In genomic region chr1:62233926-62234450, GRCh38 we compare ENCODE assay signal across 16 cellular contexts. TPM values are rescaled to one million over a fixed set of nuclear protein-coding genes. Genes with fewer than 3 reads are reported as not detected.
DNase-seq lines count a peak whose midpoint lies in the region; ATAC-seq and TF ChIP-seq lines count a peak whose summit lies in the region.
"Had no signal": no experiment of that assay in that cellular context is flagged by ENCODE, and none has a peak within 500 bp of the region (broad histone marks: within the 10 kb centered on the region; RNA-seq: fewer than 3 reads in every experiment).

No MANE protein-coding gene starts in this region.

- dilution Hi-C loops in mammary epithelial cell (cut with HindIII; ENCODE audit: low sequenced_read_pairs) = no loop called here

- WGBS in mammary epithelial cell (ENCODE audit: low coverage, missing lambda C conversion rate) = 96% methylated on average over 7 of the region's 7 CpGs

- TF ChIP-seq CTCF in mammary epithelial cell (conservative IDR thresholded peaks at IDR 0.05 in 1 of 2, IDR thresholded peaks at IDR 0.05 in 1 of 2; ENCODE audit: extremely low read depth in 1 of 2, insufficient read depth in 1 of 2, low read depth in 1 of 2, low read length in 2 of 2) (no peak), MCF 10A (IDR thresholded peaks at IDR 0.05; ENCODE audit: unreplicated experiment) (no peak), WTC11 (IDR thresholded peaks at IDR 0.05) (no peak), nephron progenitor cell (IDR thresholded peaks at IDR 0.05) (no peak), progenitor cell of endocrine pancreas (IDR thresholded peaks at IDR 0.05; ENCODE audit: unreplicated experiment) (no peak)

- POLR2A ChIA-PET in MCF 10A (lab: Yijun Ruan, JAX) (no interaction called here), WTC11 (lab: Charles Lee) (no interaction called here)

- H3K27me3 Mint-ChIP-seq in MCF 10A (ENCODE audit: insufficient read depth, unreplicated experiment) (no peaks in the 10 kb centered on the region), WTC11 (ENCODE audit: low read depth) (no peaks in the 10 kb centered on the region; the same call in 1 of the 2 replicates), nephron progenitor cell (ENCODE audit: low read depth, poor library complexity) (peaks cover 14% of the 10 kb centered on the region), progenitor cell of endocrine pancreas (peaks cover 3% of the 10 kb centered on the region)

- no peaks in the 10 kb centered on the region for H3K27me3 ChIP-seq in mammary epithelial cell (ENCODE audit: insufficient read depth, low read length)
- H3K27me3 ChIP-seq: BLaER1 had no signal

- H3K9ac ChIP-seq in mammary epithelial cell (ENCODE audit: insufficient read depth, low read length) = no peak overlapping the region
- H3K9ac ChIP-seq: BLaER1 had no signal

- H3K4me3 ChIP-seq in mammary epithelial cell (replicated peaks in 1 of 3; ENCODE audit: insufficient read depth in 1 of 3, low read depth in 2 of 3, low read length in 3 of 3) = no peak overlapping the region
- H3K4me3 ChIP-seq: BLaER1 had no signal

- H3K4me3 Mint-ChIP-seq in MCF 10A (ENCODE audit: unreplicated experiment) (no peak overlapping the region), WTC11 (no peak overlapping the region), nephron progenitor cell (no peak overlapping the region), progenitor cell of endocrine pancreas (ENCODE audit: low read depth) (no peak overlapping the region)
- H3K4me3 Mint-ChIP-seq: CD8-positive, alpha-beta memory T cell had no signal

- H3K4me1 ChIP-seq in mammary epithelial cell (ENCODE audit: insufficient read depth, low read length) = peaks cover 77% of the 10 kb centered on the region
- H3K4me1 ChIP-seq: BLaER1 had no signal

- in situ Hi-C loops in mammary epithelial cell (cut with MboI; ENCODE audit: low sequenced_read_pairs in 2 of 2) = no loop called here

- peaks cover 38% of the 10 kb centered on the region for H3K4me1 Mint-ChIP-seq in MCF 10A (ENCODE audit: insufficient read depth, unreplicated experiment)
- H3K4me1 Mint-ChIP-seq in WTC11 = peaks cover 73% of the 10 kb centered on the region
- peaks cover 40% of the 10 kb centered on the region for H3K4me1 Mint-ChIP-seq in nephron progenitor cell
- peaks cover 14% of the 10 kb centered on the region for H3K4me1 Mint-ChIP-seq in progenitor cell of endocrine pancreas (ENCODE audit: low read depth)
- H3K4me1 Mint-ChIP-seq: CD8-positive, alpha-beta memory T cell had no signal

- H3K4me2 ChIP-seq in mammary epithelial cell (ENCODE audit: insufficient read depth, low read depth, low read length) = no peak overlapping the region
- H3K4me2 ChIP-seq: BLaER1 had no signal

- no peaks in the 10 kb centered on the region for H3K9me3 Mint-ChIP-seq in MCF 10A (ENCODE audit: unreplicated experiment)
- no peaks in the 10 kb centered on the region for H3K9me3 Mint-ChIP-seq in WTC11
- no peaks in the 10 kb centered on the region for H3K9me3 Mint-ChIP-seq in nephron progenitor cell
- H3K9me3 Mint-ChIP-seq in progenitor cell of endocrine pancreas (ENCODE audit: low read depth) = no peaks in the 10 kb centered on the region
- H3K9me3 Mint-ChIP-seq: CD8-positive, alpha-beta memory T cell had no signal

- no peak overlapping the region for H3K27ac Mint-ChIP-seq in MCF 10A (ENCODE audit: low read depth, unreplicated experiment)
- H3K27ac Mint-ChIP-seq in WTC11 = peak overlapping the region; percentile 55; the same call in 1 of the 2 replicates
- H3K27ac Mint-ChIP-seq in nephron progenitor cell = peak overlapping the region; percentile 14
- H3K27ac Mint-ChIP-seq in progenitor cell of endocrine pancreas = peak overlapping the region; percentile 27
- H3K27ac Mint-ChIP-seq: CD8-positive, alpha-beta memory T cell had no signal

- CTCF ChIA-PET in mammary epithelial cell (lab: Charles Lee; ENCODE audit: low non-redundant PET) = no interaction called here
- CTCF ChIA-PET in MCF 10A (lab: Yijun Ruan, JAX) = interaction anchor here (0.6 kb wide), 1 partner anchor 98 kb away, joined by 3 read pairs; no protein-coding TSS in a partner anchor
- CTCF ChIA-PET in WTC11 (lab: Charles Lee) = interaction anchor here (0.7 kb wide), 1 partner anchor 69 kb away, joined by 3 read pairs; no protein-coding TSS in a partner anchor

- H2AFZ ChIP-seq in mammary epithelial cell (ENCODE audit: low read depth, low read length) = peak overlapping the region; percentile 2

- H3K9me3 ChIP-seq in mammary epithelial cell (replicated peaks; ENCODE audit: insufficient read depth, low read length) = no peaks in the 10 kb centered on the region
- H3K9me3 ChIP-seq: BLaER1 had no signal

- H4K20me1 ChIP-seq in mammary epithelial cell (ENCODE audit: insufficient read depth, low read length) = no peaks in the 10 kb centered on the region
- H4K20me1 ChIP-seq: BLaER1 had no signal

- intact Hi-C loops in mammary epithelial cell (cut with micrococcal nuclease) = loop anchor here (5.0 kb wide), 3 partner anchors 57 to 173 kb away; no protein-coding TSS in a partner anchor
- intact Hi-C loops in MCF 10A (cut with micrococcal nuclease) = no loop called here

- no peak for DNase-seq in mammary epithelial cell
- DNase-seq in MCF 10A (ENCODE audit: unreplicated experiment) = no peak
- DNase-seq in WTC11 (ENCODE audit: low spot score) = no peak
- DNase-seq in nephron progenitor cell = no peak
- DNase-seq in progenitor cell of endocrine pancreas (ENCODE audit: low spot score, unreplicated experiment) = no peak
- no peak for DNase-seq in stimulated activated naive CD4-positive, alpha-beta T cell treated with Interleukin-2 at 50 U/mL for 16 hours (lab: John Stamatoyannopoulos, UW)
- DNase-seq in NCI-H2227 treated with DMSO at 0.1 percent for 48 hours (lab: John Stamatoyannopoulos, UW) = no peak
- DNase-seq: CD8-positive, alpha-beta memory T cell; DMS53; GF-D8; H7 had no signal

- BruUV-seq in mammary epithelial cell (replicated peaks; lab: Mats Ljungman, UMichigan) = no TSS peak
- BruUV-seq in MCF 10A (replicated peaks; lab: Mats Ljungman, UMichigan) = no TSS peak

- no peaks in the 10 kb centered on the region for H3K79me2 ChIP-seq in mammary epithelial cell (ENCODE audit: insufficient read depth, low read length)

- H3K27ac ChIP-seq in mammary epithelial cell (ENCODE audit: insufficient read depth, low read depth, low read length) = no peak overlapping the region
- H3K27ac ChIP-seq: 22Rv1, BLaER1 had no signal

- H3K36me3 Mint-ChIP-seq in MCF 10A (ENCODE audit: insufficient read depth, unreplicated experiment) = no peaks in the 10 kb centered on the region
- H3K36me3 Mint-ChIP-seq in WTC11 = peaks cover 12% of the 10 kb centered on the region
- no peaks in the 10 kb centered on the region for H3K36me3 Mint-ChIP-seq in nephron progenitor cell (ENCODE audit: low read depth)
- H3K36me3 Mint-ChIP-seq in progenitor cell of endocrine pancreas (ENCODE audit: insufficient read depth) = no peaks in the 10 kb centered on the region
- H3K36me3 Mint-ChIP-seq: CD8-positive, alpha-beta memory T cell had no signal

- ATAC-seq in WTC11 (no peak), esophagus mucosa (no peak)

- no peaks in the 10 kb centered on the region for H3K36me3 ChIP-seq in mammary epithelial cell (ENCODE audit: insufficient read depth, low read length)
- H3K36me3 ChIP-seq: BLaER1 had no signal

TF ChIP-seq in WTC11, 78 proteins besides CTCF, POLR2A, EP300 and RAD21:
- TF ChIP-seq JAZF1 (CRISPR knock-in tag; IDR thresholded peaks at IDR 0.05) (no peak), ETV6 (CRISPR knock-in tag; IDR thresholded peaks at IDR 0.05) (no peak), ZMAT4 (CRISPR knock-in tag; IDR thresholded peaks at IDR 0.05) (no peak), SP1 (CRISPR knock-in tag; conservative IDR thresholded peaks at IDR 0.05) (no peak), ZNF396 (CRISPR knock-in tag; IDR thresholded peaks at IDR 0.05; ENCODE audit: borderline replicate concordance) (no peak), ZNF532 (CRISPR knock-in tag; IDR thresholded peaks at IDR 0.05; ENCODE audit: borderline replicate concordance) (no peak)

RNA-seq across cellular contexts. Expression of gene L1TD1, which starts 39.3 kb away (rescaled TPM):
- total RNA-seq in mammary epithelial cell = 10 to 100 TPM in 1 of 2 donors, under 1 TPM in 1; 0.07 to 18.3 TPM
- 0.37 TPM for polyA plus RNA-seq in mammary epithelial cell
- polyA minus RNA-seq in mammary epithelial cell = not detected
- not detected in 2 replicates for total RNA-seq in MCF 10A (2022)
- total RNA-seq in WTC11 (2021) = 296 to 319 TPM (median 303 TPM) in 3 replicates
- 2.7 and 3.4 TPM in 2 replicates for total RNA-seq in progenitor cell of endocrine pancreas
- total RNA-seq in esophagus mucosa = not detected
- total RNA-seq: A673; CD8-positive, alpha-beta memory T cell; HT1080 had no signal
- polyA plus RNA-seq: CD8-positive, alpha-beta memory T cell had no signal

Comparison
In these comparisons a context has a peak if more than half of its experiments do, and no peak if none do; other contexts are left out.
1. RNA of gene L1TD1, which starts 39.3 kb away (total RNA-seq): 296 to 319 TPM in WTC11; 0.07 to 18.3 TPM in mammary epithelial cell, 2.7 to 3.4 TPM in progenitor cell of endocrine pancreas, not detected in MCF 10A and not detected in esophagus mucosa (single experiment); every median in the first group is over 10 times any median in the second.